In genomic region chr6:170291271-170292110, GRCh38 we compare ENCODE assay signal across 8 cellular contexts. TPM values are rescaled to one million over a fixed set of nuclear protein-coding genes. Genes with fewer than 3 reads are reported as not detected.
A peak's percentile ranks its signal among the peaks of the same experiment; 100 is the strongest.
DNase-seq lines count a peak whose midpoint lies in the region; ATAC-seq, FAIRE-seq and TF ChIP-seq lines count a peak whose summit lies in the region.

No MANE protein-coding gene starts in this region.

- H3K27ac ChIP-seq in breast epithelium, result peak overlapping the region; percentile 77 to 92

- H3K4me1 Mint-ChIP-seq in IgD-negative memory B cell, result peaks cover 16 to 42% (median 29%) of the 10 kb centered on the region in 3 donors

- TF ChIP-seq POLR2A in breast epithelium (IDR thresholded peaks at IDR 0.05), result peak; percentile 21

- peaks cover 0 to 2% (median 0%) of the 10 kb centered on the region in 3 donors for H3K9me3 Mint-ChIP-seq in IgD-negative memory B cell

- no peak for TF ChIP-seq CTCF in breast epithelium (IDR thresholded peaks at IDR 0.05)

- peak overlapping the region; percentile 32; the same call in 1 of the 2 replicates for H3K4me3 ChIP-seq in GM08714 (ENCODE audit: low read length)
- H3K4me3 ChIP-seq in breast epithelium, result peak overlapping the region; percentile 77 to 93 (median 78)
- H3K4me3 ChIP-seq in skeletal muscle cell (ENCODE audit: low read depth, low read length), result peak overlapping the region; percentile 65

- DNase-seq in SHP77 treated with DMSO at 0.1 percent for 48 hours (lab: John Stamatoyannopoulos, UW), result peak; percentile 87
- peak in 1 of 2 donors; percentile 68 for DNase-seq in breast epithelium (ENCODE audit: low spot score in 2 of 2)
- peak; percentile 59 for DNase-seq in iPS-NIHi7 (ENCODE audit: extremely low spot score)
- DNase-seq in skeletal muscle cell (ENCODE audit: low read depth), result no peak
- no peak for DNase-seq in RCC 7860 (ENCODE audit: low spot score)

- H3K27me3 ChIP-seq in breast epithelium, result peaks cover 0 to 21% of the 10 kb centered on the region in 2 donors

- H3K9me3 ChIP-seq in breast epithelium, result no peaks in the 10 kb centered on the region

- intact Hi-C loops in breast epithelium (cut with DNase I; ENCODE audit: low total_unique reads), result no loop called here

- H3K4me1 ChIP-seq in breast epithelium, result peaks cover 13 to 14% of the 10 kb centered on the region in 2 donors

- H3K36me3 Mint-ChIP-seq in IgD-negative memory B cell, result no peaks in the 10 kb centered on the region

- no peaks in the 10 kb centered on the region for H3K36me3 ChIP-seq in breast epithelium

- FAIRE-seq in RCC 7860 (lab: Jason Lieb, UNC), result no peak

- peak overlapping the region; percentile 27 to 83 (median 73) for H3K27ac Mint-ChIP-seq in IgD-negative memory B cell

- H3K4me3 Mint-ChIP-seq in IgD-negative memory B cell, result peak overlapping the region; percentile 81 to 97 (median 93)

- peaks cover 52% of the 10 kb centered on the region for H3K27me3 Mint-ChIP-seq in IgD-negative memory B cell

- ATAC-seq in GM19328 (IDR thresholded peaks at IDR 0.05; ENCODE audit: unreplicated experiment), result no peak

RNA-seq across cellular contexts. Expression of gene DLL1, which starts 0.6 kb away (rescaled TPM):
- polyA plus RNA-seq in IgD-negative memory B cell, result 0.10 TPM
- total RNA-seq in breast epithelium, result 10 to 100 TPM in 2 of 3 donors, 1 to 10 TPM in 1; 3.8 to 26.9 (median 12.3) TPM

RNA-seq across cellular contexts. Expression of gene FAM120B, which starts 15.1 kb away (rescaled TPM):
- 24.5 TPM for polyA plus RNA-seq in IgD-negative memory B cell
- total RNA-seq in breast epithelium, result 10 to 100 TPM; 28.8 to 35.0 (median 33.8) TPM

Comparison
In these comparisons a context has a peak if more than half of its experiments do, and no peak if none do; other contexts are left out.
1. DNase-seq: peak in SHP77 treated with DMSO at 0.1 percent for 48 hours (single experiment) and iPS-NIHi7 (single experiment); none in skeletal muscle cell (single experiment) and RCC 7860 (single experiment).
2. Peak in every context shown above with its lines, with median percentiles within 50 percentile points of each other: H3K4me3 ChIP-seq.